1 cellular context compared by ENCODE assay signal in genomic region chr1:235942625-235942934, GRCh38.
TF ChIP-seq lines count a peak whose summit lies in the region.

No MANE protein-coding gene starts in this region.

TF ChIP-seq in HepG2, 621 proteins besides CTCF, POLR2A, EP300 and RAD21 (continued from another document):
- TF ChIP-seq MYPOP (CRISPR knock-in tag; IDR thresholded peaks at IDR 0.05) (no peak), MAFK (conservative IDR thresholded peaks at IDR 0.05 in 1 of 2, IDR thresholded peaks at IDR 0.05 in 1 of 2; ENCODE audit: low read length in 2 of 2) (no peak), AHR (CRISPR knock-in tag; IDR thresholded peaks at IDR 0.05) (no peak), RARA (CRISPR knock-in tag; IDR thresholded peaks at IDR 0.05) (no peak), BCLAF1 (IDR thresholded peaks at IDR 0.05) (no peak), CEBPG (CRISPR knock-in tag; IDR thresholded peaks at IDR 0.05) (no peak), THRA (CRISPR knock-in tag; IDR thresholded peaks at IDR 0.05; ENCODE audit: borderline replicate concordance) (no peak), ZSCAN21 (CRISPR knock-in tag; IDR thresholded peaks at IDR 0.05; ENCODE audit: borderline replicate concordance) (no peak), SPEN (CRISPR knock-in tag; IDR thresholded peaks at IDR 0.05; ENCODE audit: low read depth) (no peak), ZNF530 (CRISPR knock-in tag; IDR thresholded peaks at IDR 0.05; ENCODE audit: low read depth) (no peak), REL (CRISPR knock-in tag; conservative IDR thresholded peaks at IDR 0.05) (no peak), PRDM4 (CRISPR knock-in tag; IDR thresholded peaks at IDR 0.05; ENCODE audit: borderline replicate concordance) (no peak)
